Comparison of ENCODE assay signal across 8 cellular contexts in genomic region chr4:152587127-152587526, GRCh38.
"Had no signal": no experiment of that assay in that cellular context is flagged by ENCODE, and none has a peak within 500 bp of the region (broad histone marks: within the 10 kb centered on the region; RNA-seq: fewer than 3 reads in every experiment).

No MANE protein-coding gene starts in this region.

- H3K27ac ChIP-seq: GM23248 had no signal

- ATAC-seq: HCT116, K562 had no signal

- H3K9me3 ChIP-seq: HAP-1 had no signal

- FAIRE-seq: K562 had no signal

- H3K4me3 ChIP-seq: GM23248, HAP-1, K562 had no signal

- DNase-seq: GM23248, GOT3, H7, IMR-90, KG1 had no signal

- H3K36me3 ChIP-seq: HAP-1 had no signal
